ENCODE assay signal across 8 cellular contexts in the genomic region with DNA sequence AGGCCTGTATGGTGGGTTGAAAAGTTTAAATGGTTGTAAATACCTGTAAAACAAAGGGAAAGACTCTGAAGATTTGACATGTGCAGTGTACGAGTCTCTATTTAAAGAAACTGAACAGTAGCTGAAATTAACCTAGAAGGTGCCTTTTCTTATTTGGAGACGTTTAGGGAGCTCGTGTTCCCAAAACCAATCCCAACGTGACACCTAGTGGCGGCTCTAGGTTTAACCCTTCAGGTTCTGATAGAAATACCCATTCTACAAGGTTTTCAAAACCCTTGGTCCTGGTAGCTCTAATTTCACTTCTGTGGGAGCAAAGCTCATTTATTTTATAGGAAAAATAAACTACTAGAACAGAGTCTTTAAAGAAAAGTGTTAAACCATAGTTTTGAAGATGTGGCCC.
A peak's percentile ranks its signal among the peaks of the same experiment; 100 is the strongest.
DNase-seq lines count a peak whose midpoint lies in the region; ATAC-seq and TF ChIP-seq lines count a peak whose summit lies in the region.

No MANE protein-coding gene starts in this region.

- no peak for TF ChIP-seq POLR2A in transverse colon (IDR thresholded peaks at IDR 0.05)

- no peaks in the 10 kb centered on the region for H3K9me3 ChIP-seq in transverse colon

- no peak for TF ChIP-seq EP300 in transverse colon (IDR thresholded peaks at IDR 0.05; ENCODE audit: low read depth)

- ATAC-seq in HG03159 (IDR thresholded peaks at IDR 0.05; ENCODE audit: unreplicated experiment): no peak

- no peaks in the 10 kb centered on the region for H3K36me3 ChIP-seq in transverse colon

- no peak overlapping the region for H3K27ac ChIP-seq in transverse colon

- WGBS in transverse colon (ENCODE audit: low coverage in 1 of 2), 2 donors: 6 to 8% methylated on average over 2 to 5 of the region's 5 CpGs

- DNase-seq in SHP77 (lab: John Stamatoyannopoulos, UW) (peak; percentile 7 to 22), SHP77 treated with DMSO at 0.1 percent for 48 hours (lab: John Stamatoyannopoulos, UW) (no peak), HPDE6-E6E7 (ENCODE audit: extremely low spot score) (peak; percentile 12), RPMI7951 (ENCODE audit: low read depth) (peak; percentile 14), iPS DF 19.7 (ENCODE audit: low read depth, low spot score) (peak; percentile 5), germinal center (ENCODE audit: low spot score) (no peak), transverse colon (no peak)

- in situ Hi-C loops in transverse colon (cut with MboI; ENCODE audit: low pct_ligation_motif_present in 1 of 4, low pct_unique_long_range_greater_than_20kb in 1 of 4, low sequenced_read_pairs in 3 of 4): no loop called here

- intact Hi-C loops in transverse colon (cut with DNase I; ENCODE audit: low total_unique reads): no loop called here

- no peaks in the 10 kb centered on the region for H3K4me1 ChIP-seq in transverse colon

- no peaks in the 10 kb centered on the region for H3K27me3 ChIP-seq in transverse colon

- TF ChIP-seq CTCF in transverse colon (IDR thresholded peaks at IDR 0.05): no peak

- no peak overlapping the region for H3K4me3 ChIP-seq in transverse colon

Comparison
In these comparisons a context has a peak if more than half of its experiments do, and no peak if none do; other contexts are left out.
1. DNase-seq: peak in SHP77 (2 of 2), HPDE6-E6E7 (single experiment), RPMI7951 (single experiment) and iPS DF 19.7 (single experiment); none in SHP77 treated with DMSO at 0.1 percent for 48 hours (single experiment), germinal center (single experiment) and transverse colon (single experiment).